1 cellular context compared by ENCODE assay signal in genomic region chr11:69978841-69979614, GRCh38.
TF ChIP-seq lines count a peak whose summit lies in the region.

No MANE protein-coding gene starts in this region.

TF ChIP-seq in IMR-90, 13 proteins besides CTCF, POLR2A, EP300 and RAD21 (continued from another document):
- TF ChIP-seq USF2 (IDR thresholded peaks at IDR 0.05; ENCODE audit: low read depth, low read length) = no peak
